8 cellular contexts compared by ENCODE assay signal in the genomic region with DNA sequence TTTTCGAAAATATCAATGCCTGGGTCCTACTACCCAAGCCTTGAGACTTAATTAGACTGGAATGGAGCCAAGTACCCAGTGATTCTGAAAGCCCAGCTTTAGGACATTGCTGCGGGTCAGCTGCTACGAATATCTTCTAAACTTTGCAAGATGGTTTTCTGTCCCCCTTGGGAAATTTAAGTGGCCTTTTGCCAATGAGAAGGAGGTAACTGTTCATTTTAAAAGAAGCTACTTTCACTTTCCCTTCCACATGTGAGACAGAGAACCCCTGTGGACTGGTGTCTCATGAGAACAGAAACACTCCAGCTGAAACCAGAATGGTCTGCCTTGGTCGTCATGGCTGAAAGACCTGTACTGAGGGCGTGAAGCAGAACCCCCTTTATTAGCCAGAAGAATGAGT.
DNase-seq lines count a peak whose midpoint lies in the region; ATAC-seq and TF ChIP-seq lines count a peak whose summit lies in the region.

No MANE protein-coding gene starts in this region.

- H3K36me3 ChIP-seq in colonic mucosa: no peaks in the 10 kb centered on the region

- H3K9me3 ChIP-seq in colonic mucosa: no peaks in the 10 kb centered on the region

- H3K27ac ChIP-seq in colonic mucosa: no peak overlapping the region

- intact Hi-C loops in colonic mucosa (cut with DNase I): no loop called here

- TF ChIP-seq CTCF in colonic mucosa (IDR thresholded peaks at IDR 0.05): no peak

- peak; percentile 84 for ATAC-seq in HG03103 (IDR thresholded peaks at IDR 0.05; ENCODE audit: low read depth, unreplicated experiment)

- H3K27me3 ChIP-seq in colonic mucosa: no peaks in the 10 kb centered on the region

- DNase-seq in EL: peak; percentile 6
- DNase-seq in activated CD4-positive, alpha-beta T cell treated with anti-CD3 and anti-CD28 coated beads for 48 hours: peak; percentile 29
- DNase-seq in hepatic stellate cell (ENCODE audit: low spot score): peak; percentile 11
- no peak for DNase-seq in NCI-H1092 treated with DMSO at 0.1 percent for 48 hours (lab: John Stamatoyannopoulos, UW)
- DNase-seq in NCI-H748 (lab: John Stamatoyannopoulos, UW; ENCODE audit: unreplicated experiment): no peak
- DNase-seq in colonic mucosa: no peak

- peaks cover 4% of the 10 kb centered on the region for H3K4me1 ChIP-seq in colonic mucosa

- TF ChIP-seq POLR2A in GM19099 (IDR thresholded peaks at IDR 0.05; ENCODE audit: extremely low read depth, insufficient read length, low read depth): peak; percentile 27

- H3K9ac ChIP-seq in colonic mucosa (ENCODE audit: low read depth in 2 of 2, low read length in 2 of 2): no peak overlapping the region

- no peak overlapping the region for H3K4me3 ChIP-seq in colonic mucosa

Comparison
In these comparisons a context has a peak if more than half of its experiments do, and no peak if none do; other contexts are left out.
1. DNase-seq: peak in EL (single experiment), activated CD4-positive, alpha-beta T cell treated with anti-CD3 and anti-CD28 coated beads for 48 hours (single experiment) and hepatic stellate cell (single experiment); none in NCI-H1092 treated with DMSO at 0.1 percent for 48 hours (single experiment), NCI-H748 (single experiment) and colonic mucosa (single experiment).